In the genomic region with DNA sequence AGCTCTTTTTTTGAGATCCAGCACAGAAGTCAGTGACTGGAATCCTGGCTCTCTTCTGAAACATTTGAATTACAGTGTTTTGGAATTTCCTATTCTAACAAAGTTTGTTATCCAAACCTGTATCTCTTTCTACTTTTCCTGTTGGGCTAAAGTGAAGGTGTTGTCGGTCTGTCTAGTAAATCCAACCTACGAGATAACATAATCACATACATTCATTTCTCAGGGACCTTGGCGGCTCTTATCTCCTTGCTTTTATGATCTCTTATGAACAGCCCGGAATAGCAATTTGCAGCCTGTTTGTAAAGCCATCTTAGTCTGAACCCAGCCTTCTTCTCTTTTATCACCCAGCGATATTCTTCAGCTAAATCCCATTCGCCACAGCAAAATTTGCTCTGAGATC, we compare ENCODE assay signal across 22 cellular contexts. TPM values are rescaled to one million over a fixed set of nuclear protein-coding genes. Genes with fewer than 3 reads are reported as not detected.
DNase-seq lines count a peak whose midpoint lies in the region; ATAC-seq and TF ChIP-seq lines count a peak whose summit lies in the region.
"Had no signal": no experiment of that assay in that cellular context is flagged by ENCODE, and none has a peak within 500 bp of the region (broad histone marks: within the 10 kb centered on the region; RNA-seq: fewer than 3 reads in every experiment).

No MANE protein-coding gene starts in this region.

- H3K4me3 ChIP-seq in heart left ventricle (no peak overlapping the region), right cardiac atrium (ENCODE audit: low read length) (no peak overlapping the region), mucosa of descending colon (no peak overlapping the region), transverse colon (no peak overlapping the region)
- H3K4me3 ChIP-seq: BLaER1 treated with 17β-estradiol and CSF1 and Interleukin-3, amounts not matched to agents 10 nM and 100 nM; Peyer's patch; SJSA1 had no signal

- TF ChIP-seq POLR2A in heart left ventricle (IDR thresholded peaks at IDR 0.05) (no peak), transverse colon (IDR thresholded peaks at IDR 0.05) (no peak)

- ATAC-seq in heart left ventricle (no peak), right cardiac atrium (no peak), mucosa of descending colon (peak; percentile 64)

- H3K9me3 ChIP-seq in heart left ventricle (no peaks in the 10 kb centered on the region), right cardiac atrium (ENCODE audit: control insufficient read depth, low read length) (no peaks in the 10 kb centered on the region), mucosa of descending colon (no peaks in the 10 kb centered on the region), transverse colon (no peaks in the 10 kb centered on the region)
- H3K9me3 ChIP-seq: BLaER1 treated with 17β-estradiol and CSF1 and Interleukin-3, amounts not matched to agents 10 nM and 100 nM; Caco-2; Peyer's patch; SJSA1 had no signal

- H3K36me3 ChIP-seq in heart left ventricle (no peaks in the 10 kb centered on the region), mucosa of descending colon (ENCODE audit: low read depth) (no peaks in the 10 kb centered on the region), transverse colon (no peaks in the 10 kb centered on the region)
- H3K36me3 ChIP-seq: BLaER1 treated with 17β-estradiol and CSF1 and Interleukin-3, amounts not matched to agents 10 nM and 100 nM; Peyer's patch; SJSA1 had no signal

- peak overlapping the region; percentile 62 to 94 (median 76) for H3K27ac ChIP-seq in heart left ventricle
- H3K27ac ChIP-seq in right cardiac atrium (ENCODE audit: low read length), result peak overlapping the region; percentile 72
- peak overlapping the region; percentile 71 to 86 (median 78) for H3K27ac ChIP-seq in transverse colon
- H3K27ac ChIP-seq: BLaER1 treated with 17β-estradiol and CSF1 and Interleukin-3, amounts not matched to agents 10 nM and 100 nM; SJSA1 had no signal

- H3K4me1 ChIP-seq in heart left ventricle, result peaks cover 0 to 86% (median 13%) of the 10 kb centered on the region in 12 donors
- H3K4me1 ChIP-seq in right cardiac atrium (ENCODE audit: control insufficient read depth, insufficient read depth, low read length), result no peaks in the 10 kb centered on the region
- H3K4me1 ChIP-seq in mucosa of descending colon (ENCODE audit: low read depth), result peaks cover 25% of the 10 kb centered on the region
- H3K4me1 ChIP-seq in transverse colon, result peaks cover 26 to 59% (median 44%) of the 10 kb centered on the region in 4 donors
- H3K4me1 ChIP-seq: BLaER1 treated with 17β-estradiol and CSF1 and Interleukin-3, amounts not matched to agents 10 nM and 100 nM; Caco-2 had no signal

- WGBS in heart left ventricle, 4 donors, result 29 to 40% (median 36%) methylated on average over 6 of the region's 6 CpGs
- 35% methylated on average over 6 of the region's 6 CpGs for WGBS in right cardiac atrium
- 53 to 67% methylated on average over 6 of the region's 6 CpGs for WGBS in transverse colon (ENCODE audit: low coverage in 1 of 2), 2 donors

- no peak for TF ChIP-seq EP300 in transverse colon (IDR thresholded peaks at IDR 0.05; ENCODE audit: low read depth)

- in situ Hi-C loops in transverse colon (cut with MboI; ENCODE audit: low pct_ligation_motif_present in 1 of 4, low pct_unique_long_range_greater_than_20kb in 1 of 4, low sequenced_read_pairs in 3 of 4), result no loop called here

- DNase-seq in heart left ventricle (no peak), cardiac septum (ENCODE audit: low spot score) (no peak), right cardiac atrium (no peak), mucosa of descending colon (peak in 1 of 3 donors; percentile 60), transverse colon (no peak), T-helper 1 cell (no peak), NCI-H82 treated with DMSO at 0.1 percent for 48 hours (lab: John Stamatoyannopoulos, UW; ENCODE audit: unreplicated experiment) (no peak)
- DNase-seq: 8988T; Caco-2; CD4-positive, alpha-beta memory T cell; DMS 273 treated with DMSO at 0.1 percent for 48 hours; DMS79 treated with DMSO at 0.1 percent for 48 hours; MV-4-11; NCI-H1694 treated with DMSO at 0.1 percent for 48 hours; NCI-H2081 treated with DMSO at 0.1 percent for 48 hours; NCI-H2171 treated with DMSO at 0.1 percent for 48 hours; NCI-H524 treated with DMSO at 0.1 percent for 48 hours; NCI-H82 had no signal

- H3K27me3 ChIP-seq in heart left ventricle (no peaks in the 10 kb centered on the region), right cardiac atrium (ENCODE audit: control insufficient read depth, insufficient read depth) (no peaks in the 10 kb centered on the region), transverse colon (no peaks in the 10 kb centered on the region)
- H3K27me3 ChIP-seq: BLaER1 treated with 17β-estradiol and CSF1 and Interleukin-3, amounts not matched to agents 10 nM and 100 nM; Peyer's patch; SJSA1 had no signal

- intact Hi-C loops in heart left ventricle (cut with DNase I), result loop anchor here in 1 of 10 donors (10.0 kb wide), 1 partner anchor 539 kb away; no protein-coding TSS in a partner anchor
- intact Hi-C loops in cardiac septum (cut with DNase I), result no loop called here
- intact Hi-C loops in right cardiac atrium (cut with DNase I), result no loop called here
- intact Hi-C loops in mucosa of descending colon (cut with DNase I, micrococcal nuclease), result no loop called here
- intact Hi-C loops in transverse colon (cut with DNase I; ENCODE audit: low total_unique reads), result no loop called here

- TF ChIP-seq CTCF in heart left ventricle (IDR thresholded peaks at IDR 0.05) (no peak), mucosa of descending colon (IDR thresholded peaks at IDR 0.05) (no peak), transverse colon (IDR thresholded peaks at IDR 0.05) (no peak)

RNA-seq across cellular contexts. Expression of gene PPARGC1A, which starts 14.5 kb away (rescaled TPM):
- total RNA-seq in heart left ventricle (100 to 1,000 TPM in 1 of 9 donors, 10 to 100 TPM in 8; 47.2 to 103 (median 84.4) TPM), cardiac septum (99.6 TPM), right cardiac atrium (100 to 1,000 TPM in 1 of 4 donors, 10 to 100 TPM in 3; 74.7 to 130 (median 82.0) TPM), mucosa of descending colon (100 to 1,000 TPM in 1 of 3 donors, 10 to 100 TPM in 2; 55.4 to 139 (median 71.5) TPM), transverse colon (1,000 to 10,000 TPM in 1 of 4 donors, 100 to 1,000 TPM in 1, 10 to 100 TPM in 2; 63.7 to 4,431 (median 108) TPM)
- polyA plus RNA-seq in heart left ventricle (10 to 100 TPM; 25.4 to 25.6 TPM), right cardiac atrium (22.2 TPM)
- total RNA-seq: Caco-2; CD4-positive, alpha-beta memory T cell had no signal
- polyA plus RNA-seq: CD4-positive, alpha-beta memory T cell; IgD-negative memory B cell had no signal
